Comparison of ENCODE assay signal across 27 cellular contexts in genomic region chr6:127954082-127954481, GRCh38. TPM values are rescaled to one million over a fixed set of nuclear protein-coding genes. Genes with fewer than 3 reads are reported as not detected.
"Had no signal": no experiment of that assay in that cellular context is flagged by ENCODE, and none has a peak within 500 bp of the region (broad histone marks: within the 10 kb centered on the region; RNA-seq: fewer than 3 reads in every experiment).

No MANE protein-coding gene starts in this region.

- H3K27ac ChIP-seq: adrenal gland, colonic mucosa had no signal

- ATAC-seq: activated T-helper 17 cell treated with anti-CD3 and anti-CD28 coated beads, Interleukin-2, amount 50 U/mL, for 72 hours had no signal

- H3K9me3 Mint-ChIP-seq: activated B cell treated with CpG ODN at 0.5 μM for 24 hours; activated naive CD4-positive, alpha-beta T cell treated with anti-CD3 and anti-CD28 coated beads for 36 hours had no signal

- H3K27me3 Mint-ChIP-seq: activated B cell treated with CpG ODN at 0.5 μM for 24 hours; activated CD4-positive, alpha-beta T cell treated with anti-CD3 and anti-CD28 coated beads, Interleukin-2, amount 10 ng/mL, durations not matched to agents 7 days and 5 days; activated naive CD8-positive, alpha-beta T cell; activated T-helper 17 cell treated with anti-CD3 and anti-CD28 coated beads, Interleukin-2, amount 50 U/mL, for 72 hours had no signal

- DNase-seq: activated B cell treated with CpG ODN at 0.5 μM for 24 hours; activated CD4-positive, alpha-beta T cell treated with anti-CD3 and anti-CD28 coated beads for 1 hour; activated CD4-positive, alpha-beta T cell treated with anti-CD3 and anti-CD28 coated beads, Interleukin-2, amount 10 ng/mL, durations not matched to agents 7 days and 5 days; activated gamma-delta T cell; activated naive CD4-positive, alpha-beta T cell treated with anti-CD3 and anti-CD28 coated beads for 36 hours; activated T-cell treated with anti-CD3 and anti-CD28 coated beads for 4 hours; activated T-cell treated with anti-CD3 and anti-CD28 coated beads, Interleukin-2, amount 50 U/mL, for 48 hours; adrenal gland; anterior cingulate cortex; colonic mucosa; dermis blood vessel endothelial cell; Kasumi-1; NCI-H1092 treated with DMSO at 0.1 percent for 48 hours; NCI-H1417 treated with DMSO at 0.1 percent for 48 hours; NCI-H1694; NCI-H2029; NCI-H2107; NCI-H2171 treated with DMSO at 0.1 percent for 48 hours; NCI-H226; NCI-H526 treated with DMSO at 0.1 percent for 48 hours; NCI-H82; SHP77 treated with DMSO at 0.1 percent for 48 hours had no signal

- H3K4me3 ChIP-seq: adrenal gland, colonic mucosa had no signal

- H3K4me3 Mint-ChIP-seq: activated B cell treated with CpG ODN at 0.5 μM for 24 hours; activated CD4-positive, alpha-beta T cell treated with anti-CD3 and anti-CD28 coated beads, Interleukin-2, amount 10 ng/mL, durations not matched to agents 7 days and 5 days; activated naive CD4-positive, alpha-beta T cell treated with anti-CD3 and anti-CD28 coated beads for 36 hours; activated naive CD8-positive, alpha-beta T cell; T-helper 1 cell treated with Interleukin-12 subunit alpha and Interleukin-12 subunit beta and Interleukin-4 antibody, amounts not matched to agents 30 μg/mL and 1 μg/mL, for 36 hours had no signal

- H3K27me3 ChIP-seq: adrenal gland, colonic mucosa had no signal

- H3K27ac Mint-ChIP-seq: activated B cell treated with CpG ODN at 0.5 μM for 24 hours; activated naive CD4-positive, alpha-beta T cell treated with anti-CD3 and anti-CD28 coated beads for 36 hours; activated T-helper 17 cell treated with anti-CD3 and anti-CD28 coated beads, Interleukin-2, amount 50 U/mL, for 72 hours; T-helper 1 cell treated with Interleukin-12 subunit alpha and Interleukin-12 subunit beta and Interleukin-4 antibody, amounts not matched to agents 30 μg/mL and 1 μg/mL, for 36 hours had no signal

- H3K4me1 ChIP-seq: adrenal gland, colonic mucosa had no signal

- H3K36me3 ChIP-seq: adrenal gland, colonic mucosa had no signal

- H3K9me3 ChIP-seq: adrenal gland, colonic mucosa had no signal

RNA-seq across cellular contexts. Expression of gene THEMIS, which starts 53.2 kb away (rescaled TPM):
- total RNA-seq: activated B cell treated with CpG ODN at 0.5 μM for 24 hours, dermis blood vessel endothelial cell, NCI-H460, SK-MEL-5 had no signal
